ENCODE assay signal across 29 cellular contexts in the genomic region with DNA sequence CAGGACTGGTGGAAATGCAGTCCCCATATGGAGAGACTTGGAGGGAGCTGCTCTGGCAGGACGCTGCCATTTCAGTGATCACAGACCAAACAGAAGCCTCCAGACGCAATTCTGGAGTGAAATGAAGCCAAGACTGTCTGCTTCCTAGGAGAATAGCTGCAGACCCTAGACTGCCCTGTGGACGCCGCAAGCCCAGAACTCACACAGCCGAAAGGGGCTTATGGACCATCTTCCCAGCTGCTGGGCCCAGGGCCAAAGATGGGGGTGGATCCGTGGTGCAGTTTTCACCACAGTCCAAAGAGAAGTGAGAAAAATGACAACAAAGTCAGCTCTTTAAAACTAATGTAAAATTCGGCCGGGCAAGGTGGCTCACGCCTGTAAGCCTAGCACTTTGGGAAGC.
DNase-seq lines count a peak whose midpoint lies in the region; FAIRE-seq and TF ChIP-seq lines count a peak whose summit lies in the region.
"Had no signal": no experiment of that assay in that cellular context is flagged by ENCODE, and none has a peak within 500 bp of the region (broad histone marks: within the 10 kb centered on the region; RNA-seq: fewer than 3 reads in every experiment).

No MANE protein-coding gene starts in this region.

- H3K4ac ChIP-seq in H1 (replicated peaks; ENCODE audit: insufficient read length, low read depth, low read length): no peak overlapping the region

- TF ChIP-seq EP300 in H1 (IDR thresholded peaks at IDR 0.05; ENCODE audit: borderline replicate concordance in 1 of 2, low read depth in 2 of 2, low read length in 2 of 2): no peak

- no peak overlapping the region for H2BK20ac ChIP-seq in H1 (ENCODE audit: low read length)

- H3K79me2 ChIP-seq in H1 (ENCODE audit: control insufficient read depth in 1 of 2, insufficient read depth in 2 of 2, low read length in 2 of 2): no peaks in the 10 kb centered on the region

- H4K8ac ChIP-seq in H1 (ENCODE audit: extremely low read depth, insufficient read depth, low read length): no peak overlapping the region

- no peak overlapping the region for H2BK15ac ChIP-seq in H1 (ENCODE audit: low read length)

- H4K20me1 ChIP-seq in H1 (replicated peaks in 1 of 2; ENCODE audit: control insufficient read depth in 1 of 2, insufficient read depth in 2 of 2, low read length in 2 of 2): no peaks in the 10 kb centered on the region
- H4K20me1 ChIP-seq: BLaER1; BLaER1 treated with 17β-estradiol and CSF1 and Interleukin-3, amounts not matched to agents 10 nM and 100 nM had no signal

- no peak for FAIRE-seq in H1 (lab: Jason Lieb, UNC)
- FAIRE-seq: A204.1, A549, D721Med had no signal

- no peak overlapping the region for H3K4me3 ChIP-seq in H1 (ENCODE audit: extremely low read depth in 1 of 4, insufficient read depth in 2 of 4, low read depth in 3 of 4, low read length in 4 of 4)
- H3K4me3 ChIP-seq: A549; BLaER1; BLaER1 treated with 17β-estradiol and CSF1 and Interleukin-3, amounts not matched to agents 10 nM and 100 nM had no signal

- TF ChIP-seq RAD21 in H1 (IDR thresholded peaks at IDR 0.05 in 1 of 2, conservative IDR thresholded peaks at IDR 0.05 in 1 of 2; ENCODE audit: low read depth in 2 of 2, low read length in 2 of 2): no peak

- H2BK12ac ChIP-seq in H1 (ENCODE audit: low read depth, low read length): peak overlapping the region; percentile 27; the same call in 1 of the 2 replicates

- no peak overlapping the region for H3K18ac ChIP-seq in H1 (ENCODE audit: extremely low read depth, low read length)

- no peak overlapping the region for H3K9ac ChIP-seq in H1 (replicated peaks in 1 of 4; ENCODE audit: extremely low read depth in 1 of 4, low read depth in 3 of 4, low read length in 3 of 4)
- H3K9ac ChIP-seq: BLaER1; BLaER1 treated with 17β-estradiol and CSF1 and Interleukin-3, amounts not matched to agents 10 nM and 100 nM had no signal

- no peaks in the 10 kb centered on the region for H3K36me3 ChIP-seq in H1 (ENCODE audit: control insufficient read depth in 2 of 4, insufficient read depth in 4 of 4, low read length in 3 of 4)
- H3K36me3 ChIP-seq: BE2C; BLaER1; BLaER1 treated with 17β-estradiol and CSF1 and Interleukin-3, amounts not matched to agents 10 nM and 100 nM had no signal

- H2BK5ac ChIP-seq in H1 (ENCODE audit: low read depth, low read length): no peak overlapping the region

- H4K91ac ChIP-seq in H1 (replicated peaks; ENCODE audit: insufficient read length, low read length): no peak overlapping the region

- no peak overlapping the region for H3K4me2 ChIP-seq in H1 (ENCODE audit: insufficient read depth in 1 of 2, low read depth in 2 of 2, low read length in 2 of 2)
- H3K4me2 ChIP-seq: A549; BLaER1; BLaER1 treated with 17β-estradiol and CSF1 and Interleukin-3, amounts not matched to agents 10 nM and 100 nM had no signal

- H3K27me3 ChIP-seq in H1 (replicated peaks in 1 of 4; ENCODE audit: control insufficient read depth in 3 of 4, extremely low read depth in 1 of 4, insufficient read depth in 3 of 4, low read length in 3 of 4): 0 out of 7 replicates have a peak, but pooled peaks cover 0 to 2% (median 0%) of the 10 kb centered on the region in 4 experiments
- H3K27me3 ChIP-seq: BE2C; BLaER1 treated with 17β-estradiol and CSF1 and Interleukin-3, amounts not matched to agents 10 nM and 100 nM had no signal

- CTCF ChIA-PET in H1 (lab: Charles Lee; ENCODE audit: partially characterized antibody) (interaction anchor here (1.1 to 3.0 kb wide), 6 partner anchors 8 to 234 kb away, joined by 3 to 9 read pairs (median 6); no protein-coding TSS in a partner anchor), RWPE1 (lab: Yijun Ruan, JAX) (no interaction called here)

- H2AK5ac ChIP-seq in H1 (ENCODE audit: low read depth, low read length): no peak overlapping the region

- peaks cover 0 to 8% (median 1%) of the 10 kb centered on the region in 4 experiments; a peak in 3 of 7 replicates for H3K4me1 ChIP-seq in H1 (replicated peaks in 1 of 4; ENCODE audit: control insufficient read depth in 3 of 4, insufficient read depth in 4 of 4, low read length in 3 of 4)
- H3K4me1 ChIP-seq: A549, BE2C, BLaER1, Caco-2 had no signal

- DNase-seq in H1 (ENCODE audit: low read depth in 1 of 2, low spot score in 2 of 2) (no peak), RWPE1 (ENCODE audit: low spot score) (no peak)
- DNase-seq: 8988T; ACHN; AML-193; BE2C; C1 segment of cervical spinal cord; Caco-2; Calu3; CD4-positive, alpha-beta memory T cell; CD4-positive, alpha-beta T cell; CD4-positive, CD25-positive, alpha-beta regulatory T cell; CD8-positive, alpha-beta memory T cell; CD8-positive, alpha-beta T cell; COR-L47; DMS 273 treated with DMSO at 0.1 percent for 48 hours; DMS153; DMS53; DMS79; DMS79 treated with DMSO at 0.1 percent for 48 hours; DND-41; EL had no signal

- H3K23ac ChIP-seq in H1 (ENCODE audit: insufficient read length): no peak overlapping the region

- H3K23me2 ChIP-seq in H1 (ENCODE audit: low read depth, low read length): peaks cover 3% of the 10 kb centered on the region; the same call in 1 of the 2 replicates

- H2BK120ac ChIP-seq in H1 (replicated peaks; ENCODE audit: low read depth, low read length): no peak overlapping the region

- H3K79me1 ChIP-seq in H1 (ENCODE audit: low read depth, low read length): no peaks in the 10 kb centered on the region

- H3K27ac ChIP-seq in H1 (ENCODE audit: low read depth, low read length) (no peak overlapping the region), RWPE1 (no peak overlapping the region)
- H3K27ac ChIP-seq: 22Rv1; A549; BLaER1; BLaER1 treated with 17β-estradiol and CSF1 and Interleukin-3, amounts not matched to agents 10 nM and 100 nM; C4-2B had no signal

- H3K56ac ChIP-seq in H1 (replicated peaks; ENCODE audit: insufficient read length, low read depth, low read length): no peak overlapping the region

- WGBS in H1 (ENCODE audit: extremely low coverage in 1 of 2, insufficient coverage in 1 of 2, insufficient read length in 1 of 2, insufficient replicate concordance in 2 of 2, low coverage in 1 of 2, low lambda C conversion rate in 2 of 2, missing lambda C conversion rate in 1 of 2), 2 experiments: 93% methylated on average over 9 of the region's 9 CpGs; no CpG with 5 or more reads in 1 of the 2 experiments

- TF ChIP-seq CTCF in H1 (IDR thresholded peaks at IDR 0.05; ENCODE audit: control extremely low read depth in 1 of 3, insufficient read depth in 1 of 3, low read depth in 1 of 3, low read length in 3 of 3): no peak
- TF ChIP-seq CTCF in RWPE1 (conservative IDR thresholded peaks at IDR 0.05; ENCODE audit: low read depth): no peak

- H3K9me3 ChIP-seq in H1 (ENCODE audit: insufficient read depth in 2 of 2, low read depth in 1 of 2, low read length in 1 of 2): no peaks in the 10 kb centered on the region
- H3K9me3 ChIP-seq: A549; BE2C; BLaER1; BLaER1 treated with 17β-estradiol and CSF1 and Interleukin-3, amounts not matched to agents 10 nM and 100 nM; Caco-2 had no signal

- no peak overlapping the region for H3K14ac ChIP-seq in H1 (ENCODE audit: insufficient read length)

- H4K5ac ChIP-seq in H1 (ENCODE audit: insufficient read length, low read depth, low read length): no peak overlapping the region

- TF ChIP-seq POLR2A in H1 (IDR thresholded peaks at IDR 0.05; ENCODE audit: control extremely low read depth in 1 of 2, low read depth in 2 of 2, low read length in 2 of 2): no peak

- POLR2A ChIA-PET in H1 (lab: Charles Lee; ENCODE audit: partially characterized antibody) (no interaction called here), RWPE1 (lab: Yijun Ruan, JAX; ENCODE audit: low non-redundant PET) (no interaction called here)

- H2AFZ ChIP-seq in H1 (ENCODE audit: low read length): no peak overlapping the region

TF ChIP-seq in H1, 55 proteins besides CTCF, POLR2A, EP300 and RAD21:
- TF ChIP-seq RFX5 (IDR thresholded peaks at IDR 0.05; ENCODE audit: borderline replicate concordance, low read depth, low read length): no peak
- TF ChIP-seq CBX8 (IDR thresholded peaks at IDR 0.05; ENCODE audit: borderline replicate concordance, low read depth, low read length): no peak
- TF ChIP-seq ASH2L (IDR thresholded peaks at IDR 0.05; ENCODE audit: low read length): no peak
- no peak for TF ChIP-seq GABPA (IDR thresholded peaks at IDR 0.05; ENCODE audit: borderline replicate concordance, insufficient read depth, low read length)
- TF ChIP-seq CTBP2 (IDR thresholded peaks at IDR 0.05; ENCODE audit: borderline replicate concordance, insufficient read depth, insufficient read length, low read length): no peak
- TF ChIP-seq SIRT6 (IDR thresholded peaks at IDR 0.05; ENCODE audit: low read length): no peak
- TF ChIP-seq SUZ12 (IDR thresholded peaks at IDR 0.05; ENCODE audit: low read length): no peak
- TF ChIP-seq ZNF274 (IDR thresholded peaks at IDR 0.05; ENCODE audit: borderline replicate concordance, extremely low read depth, low read length): no peak
- TF ChIP-seq YY1 (IDR thresholded peaks at IDR 0.05; ENCODE audit: low read depth, low read length): no peak
